Comparison of ENCODE assay signal across 1 cellular context in the genomic region with DNA sequence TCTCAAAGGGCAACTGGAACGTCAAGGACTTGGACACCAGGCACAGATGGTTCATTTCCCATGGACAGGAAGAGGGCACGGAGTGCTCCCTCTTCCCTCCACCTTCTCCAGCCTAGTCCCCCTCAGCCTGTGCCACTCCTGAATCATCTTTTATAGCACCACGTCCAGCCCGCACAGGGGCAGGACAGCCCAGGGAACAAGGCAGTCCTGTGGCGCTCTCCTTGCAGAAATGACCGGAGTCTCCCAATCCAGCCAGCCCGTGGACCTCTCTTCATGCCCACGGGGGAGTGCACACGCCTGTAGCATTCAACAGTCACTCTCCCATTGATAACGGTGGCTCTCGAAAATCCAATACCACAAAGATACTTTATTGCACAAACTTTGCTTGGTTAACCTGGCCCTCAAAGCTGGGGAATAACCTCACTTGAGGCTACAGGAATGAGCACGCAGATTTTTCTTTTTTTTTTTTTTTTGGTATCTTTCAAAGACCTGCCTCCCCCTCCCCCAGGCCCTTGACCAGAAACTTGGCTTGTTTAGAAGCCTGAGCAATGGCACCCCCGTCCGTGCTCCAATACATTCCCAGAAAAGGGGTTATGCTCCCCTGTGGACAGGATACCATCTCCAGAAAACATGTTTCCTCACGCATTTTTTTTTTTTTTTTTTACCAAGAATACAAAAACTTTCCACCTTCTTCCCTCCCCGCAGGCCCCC.
TF ChIP-seq lines count a peak whose summit lies in the region.

No MANE protein-coding gene starts in this region.

TF ChIP-seq in HEK293, 187 proteins besides CTCF, POLR2A, EP300 and RAD21 (continued from another document):
- TF ChIP-seq ZNF280C (tag by site-specific recombination; IDR thresholded peaks at IDR 0.05) (no peak), INSM2 (tag by site-specific recombination; IDR thresholded peaks at IDR 0.05) (no peak), PRDM1 (tag by site-specific recombination; IDR thresholded peaks at IDR 0.05) (peak; percentile 10; the same call in 1 of the 2 replicates), ZNF221 (tag by site-specific recombination; IDR thresholded peaks at IDR 0.05; ENCODE audit: borderline replicate concordance) (no peak)
